In genomic region chr1:82299680-82300079, GRCh38 we compare ENCODE assay signal across 16 cellular contexts.
A peak's percentile ranks its signal among the peaks of the same experiment; 100 is the strongest.
DNase-seq lines count a peak whose midpoint lies in the region; ATAC-seq and TF ChIP-seq lines count a peak whose summit lies in the region.
"Had no signal": no experiment of that assay in that cellular context is flagged by ENCODE, and none has a peak within 500 bp of the region (broad histone marks: within the 10 kb centered on the region; RNA-seq: fewer than 3 reads in every experiment).

No MANE protein-coding gene starts in this region.

- DNase-seq in left ventricle myocardium superior, result no peak
- DNase-seq in right atrium auricular region (ENCODE audit: low spot score), result no peak
- no peak for DNase-seq in lower lobe of right lung
- DNase-seq in superior temporal gyrus (ENCODE audit: extremely low spot score), result peak; percentile 24
- no peak for DNase-seq in cortex of kidney (lab: John Stamatoyannopoulos, UW)
- no peak for DNase-seq in iPS-NIHi7 (ENCODE audit: extremely low spot score)
- DNase-seq: 8988T; AML-193; Calu3; CD4-positive, alpha-beta T cell; DMS 273 treated with DMSO at 0.1 percent for 48 hours; GOT3; H9 had no signal

- H3K4me1 ChIP-seq in right atrium auricular region (no peaks in the 10 kb centered on the region), lower lobe of right lung (no peaks in the 10 kb centered on the region)
- H3K4me1 ChIP-seq: BLaER1 treated with 17β-estradiol and CSF1 and Interleukin-3, amounts not matched to agents 10 nM and 100 nM had no signal

- no peaks in the 10 kb centered on the region for H3K9me3 ChIP-seq in right atrium auricular region
- H3K9me3 ChIP-seq in lower lobe of right lung, result no peaks in the 10 kb centered on the region
- H3K9me3 ChIP-seq: BLaER1 treated with 17β-estradiol and CSF1 and Interleukin-3, amounts not matched to agents 10 nM and 100 nM had no signal

- H3K27me3 ChIP-seq in right atrium auricular region (no peaks in the 10 kb centered on the region), lower lobe of right lung (ENCODE audit: low read depth) (no peaks in the 10 kb centered on the region)
- H3K27me3 ChIP-seq: BLaER1 treated with 17β-estradiol and CSF1 and Interleukin-3, amounts not matched to agents 10 nM and 100 nM had no signal

- TF ChIP-seq CTCF in right atrium auricular region (IDR thresholded peaks at IDR 0.05) (no peak), lower lobe of right lung (IDR thresholded peaks at IDR 0.05) (no peak)

- H3K4me3 ChIP-seq in right atrium auricular region, result no peak overlapping the region
- no peak overlapping the region for H3K4me3 ChIP-seq in lower lobe of right lung
- H3K4me3 ChIP-seq: BLaER1 treated with 17β-estradiol and CSF1 and Interleukin-3, amounts not matched to agents 10 nM and 100 nM; GM12878 had no signal

- H3K36me3 ChIP-seq in right atrium auricular region, result no peaks in the 10 kb centered on the region
- H3K36me3 ChIP-seq in lower lobe of right lung, result no peaks in the 10 kb centered on the region
- H3K36me3 ChIP-seq: BLaER1 treated with 17β-estradiol and CSF1 and Interleukin-3, amounts not matched to agents 10 nM and 100 nM had no signal

- intact Hi-C loops in left ventricle myocardium superior (cut with micrococcal nuclease), result no loop called here
- intact Hi-C loops in lower lobe of right lung (cut with DNase I), result no loop called here

- ATAC-seq in left ventricle myocardium superior, result peak; percentile 30
- no peak for ATAC-seq in lower lobe of right lung
- ATAC-seq in GM21367 (IDR thresholded peaks at IDR 0.05; ENCODE audit: unreplicated experiment), result no peak
- ATAC-seq: GM12878 had no signal

- no peak overlapping the region for H3K27ac ChIP-seq in right atrium auricular region
- peak overlapping the region; percentile 21 for H3K27ac ChIP-seq in lower lobe of right lung
- H3K27ac ChIP-seq: BLaER1 treated with 17β-estradiol and CSF1 and Interleukin-3, amounts not matched to agents 10 nM and 100 nM had no signal
